Comparison of ENCODE assay signal across 30 cellular contexts in genomic region chr18:60981651-60982050, GRCh38.
"Had no signal": no experiment of that assay in that cellular context is flagged by ENCODE, and none has a peak within 500 bp of the region (broad histone marks: within the 10 kb centered on the region; RNA-seq: fewer than 3 reads in every experiment).

No MANE protein-coding gene starts in this region.

- H3K27ac ChIP-seq: breast epithelium, colonic mucosa, epithelial cell of prostate, lower lobe of right lung, spleen, tibial artery, VCaP had no signal

- H3K27me3 Mint-ChIP-seq: activated CD4-positive, alpha-beta memory T cell treated with anti-CD3 and anti-CD28 coated beads, Interleukin-2, amount 10 ng/mL, durations not matched to agents 7 days and 5 days; activated CD4-positive, alpha-beta T cell treated with anti-CD3 and anti-CD28 coated beads, Interleukin-2, amount 10 ng/mL, durations not matched to agents 24 days and 14 days; activated naive CD8-positive, alpha-beta T cell treated with anti-CD3 and anti-CD28 coated beads, Interleukin-2, amount 50 U/mL, for 24 hours; central memory CD8-positive, alpha-beta T cell; progenitor cell of endocrine pancreas had no signal

- FAIRE-seq: islet of Langerhans had no signal

- H3K4me1 Mint-ChIP-seq: activated CD4-positive, alpha-beta memory T cell treated with anti-CD3 and anti-CD28 coated beads, Interleukin-2, amount 10 ng/mL, durations not matched to agents 7 days and 5 days; activated CD4-positive, alpha-beta T cell treated with anti-CD3 and anti-CD28 coated beads, Interleukin-2, amount 10 ng/mL, durations not matched to agents 24 days and 14 days; activated naive CD8-positive, alpha-beta T cell treated with anti-CD3 and anti-CD28 coated beads, Interleukin-2, amount 50 U/mL, for 24 hours; central memory CD8-positive, alpha-beta T cell had no signal

- H3K27ac Mint-ChIP-seq: activated CD4-positive, alpha-beta memory T cell treated with anti-CD3 and anti-CD28 coated beads, Interleukin-2, amount 10 ng/mL, durations not matched to agents 7 days and 5 days; activated CD4-positive, alpha-beta T cell treated with anti-CD3 and anti-CD28 coated beads, Interleukin-2, amount 10 ng/mL, durations not matched to agents 24 days and 14 days; activated naive CD8-positive, alpha-beta T cell treated with anti-CD3 and anti-CD28 coated beads, Interleukin-2, amount 50 U/mL, for 24 hours; progenitor cell of endocrine pancreas had no signal

- H3K9me3 ChIP-seq: breast epithelium, colonic mucosa, lower lobe of right lung, mucosa of descending colon, SK-N-SH, tibial artery had no signal

- H3K36me3 ChIP-seq: breast epithelium, colonic mucosa, lower lobe of right lung, spleen, tibial artery had no signal

- H3K4me3 ChIP-seq: breast epithelium, colonic mucosa, lower lobe of right lung, mucosa of descending colon, spleen, tibial artery had no signal

- H3K27me3 ChIP-seq: breast epithelium, colonic mucosa, spleen, tibial artery had no signal

- H3K4me1 ChIP-seq: breast epithelium, colonic mucosa, lower lobe of right lung, spleen had no signal

- DNase-seq: activated CD4-positive, alpha-beta memory T cell treated with anti-CD3 and anti-CD28 coated beads, Interleukin-2, amount 10 ng/mL, durations not matched to agents 7 days and 5 days; activated CD4-positive, alpha-beta T cell treated with anti-CD3 and anti-CD28 coated beads, Interleukin-2, amount 10 ng/mL, durations not matched to agents 24 days and 14 days; activated gamma-delta T cell; activated naive CD4-positive, alpha-beta T cell treated with anti-CD3 and anti-CD28 coated beads, Interleukin-2, amount 50 U/mL, for 16 hours; activated naive CD8-positive, alpha-beta T cell treated with anti-CD3 and anti-CD28 coated beads, Interleukin-2, amount 50 U/mL, for 24 hours; activated T-cell treated with anti-CD3 and anti-CD28 coated beads for 4 hours; colonic mucosa; foreskin melanocyte; glutamatergic neuron; hypothalamus; left colon; lower lobe of right lung; mesendoderm; mucosa of descending colon; occipital lobe; SK-N-SH; spleen; stimulated activated CD4-positive, alpha-beta T cell treated with anti-CD3 and anti-CD28 coated beads, Interleukin-4, amount 100 ng/mL, for 1 hour; stimulated activated naive CD8-positive, alpha-beta T cell treated with anti-CD3 and anti-CD28 coated beads, Interleukin-15, Interleukin-2, amounts not matched to agents 100 U/mL and 50 U/mL, for 24 hours; substantia nigra; T-helper 2 cell; tibial artery had no signal

- ATAC-seq: activated CD4-positive, CD25-positive, alpha-beta regulatory T cell treated with anti-CD3 and anti-CD28 coated beads, Interleukin-2, amount 50 U/mL, for 24 hours; activated naive CD8-positive, alpha-beta T cell treated with anti-CD3 and anti-CD28 coated beads, Interleukin-2, amount 50 U/mL, for 24 hours; left colon; lower lobe of right lung; mucosa of descending colon; stimulated activated naive CD8-positive, alpha-beta T cell treated with anti-CD3 and anti-CD28 coated beads, Interleukin-15, Interleukin-2, amounts not matched to agents 100 U/mL and 50 U/mL, for 24 hours had no signal

- H3K9me3 Mint-ChIP-seq: activated CD4-positive, alpha-beta T cell treated with anti-CD3 and anti-CD28 coated beads, Interleukin-2, amount 10 ng/mL, durations not matched to agents 24 days and 14 days had no signal

- H3K4me3 Mint-ChIP-seq: activated CD4-positive, alpha-beta memory T cell treated with anti-CD3 and anti-CD28 coated beads, Interleukin-2, amount 10 ng/mL, durations not matched to agents 7 days and 5 days; activated CD4-positive, alpha-beta T cell treated with anti-CD3 and anti-CD28 coated beads, Interleukin-2, amount 10 ng/mL, durations not matched to agents 24 days and 14 days; activated naive CD8-positive, alpha-beta T cell treated with anti-CD3 and anti-CD28 coated beads, Interleukin-2, amount 50 U/mL, for 24 hours; central memory CD8-positive, alpha-beta T cell; neural crest cell had no signal
